ENCODE assay signal across 17 cellular contexts in the genomic region with DNA sequence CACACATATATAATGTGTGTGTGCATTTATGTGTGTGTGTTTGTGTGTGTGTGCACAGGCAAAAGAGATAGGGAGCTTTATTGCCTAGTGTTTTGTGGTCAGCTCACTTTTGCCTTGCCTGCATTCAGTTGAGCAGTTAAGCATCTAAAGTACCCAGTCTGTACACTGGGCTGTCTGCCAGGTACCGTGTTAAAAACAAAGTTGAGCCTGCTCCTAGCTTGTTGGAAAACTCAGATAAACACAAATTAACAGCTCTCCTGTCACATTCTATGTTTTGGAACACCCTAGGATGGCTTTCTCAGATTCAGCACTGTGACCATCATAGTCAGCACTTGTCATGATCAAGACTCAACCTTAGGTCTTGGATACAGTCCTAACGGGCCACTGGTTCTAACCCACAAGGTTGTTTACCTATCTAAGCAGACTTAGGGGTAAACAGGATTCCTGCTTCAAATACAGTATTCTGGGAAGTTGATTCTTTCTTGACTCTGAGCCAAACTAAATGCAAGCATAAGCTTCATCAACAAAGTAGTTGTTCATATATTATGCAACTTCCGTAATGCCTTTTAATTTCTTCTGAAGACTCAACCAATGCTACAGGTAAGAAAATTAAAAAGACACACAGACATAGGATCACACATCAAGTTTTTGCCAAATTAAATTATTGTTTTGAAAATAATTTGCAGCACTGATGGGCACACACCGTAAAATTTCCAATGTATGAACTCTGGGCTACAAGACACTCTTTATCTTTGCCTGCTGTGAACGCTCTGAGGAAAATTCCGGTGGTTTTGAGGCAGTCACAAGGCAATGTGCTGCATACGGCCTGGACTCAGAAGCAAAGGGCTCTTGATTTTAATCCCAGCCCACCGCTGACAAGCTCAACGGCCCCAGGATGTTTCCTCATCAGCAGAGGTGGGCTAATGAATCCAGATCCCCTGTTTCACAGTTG. TPM values are rescaled to one million over a fixed set of nuclear protein-coding genes. Genes with fewer than 3 reads are reported as not detected.
DNase-seq lines count a peak whose midpoint lies in the region; ATAC-seq, FAIRE-seq and TF ChIP-seq lines count a peak whose summit lies in the region.
"Had no signal": no experiment of that assay in that cellular context is flagged by ENCODE, and none has a peak within 500 bp of the region (broad histone marks: within the 10 kb centered on the region; RNA-seq: fewer than 3 reads in every experiment).

No MANE protein-coding gene starts in this region.

- H3K4me2 ChIP-seq in astrocyte (ENCODE audit: low read length), result peak overlapping the region; percentile 12

- no peak for FAIRE-seq in astrocyte (lab: Jason Lieb, UNC)
- FAIRE-seq: D721Med had no signal

- TF ChIP-seq CTCF in astrocyte (IDR thresholded peaks at IDR 0.05; ENCODE audit: insufficient read depth, low read depth, low read length) (no peak), fibroblast of the aortic adventitia (IDR thresholded peaks at IDR 0.05; ENCODE audit: insufficient read depth, low read length) (no peak)

- no peak overlapping the region for H3K4me3 Mint-ChIP-seq in astrocyte (ENCODE audit: unreplicated experiment)
- H3K4me3 Mint-ChIP-seq: activated naive CD4-positive, alpha-beta T cell treated with anti-CD3 and anti-CD28 coated beads for 36 hours; effector memory CD8-positive, alpha-beta T cell had no signal

- intact Hi-C loops in posterior vena cava (cut with DNase I), result no loop called here

- DNase-seq in EH (ENCODE audit: low read depth), result peak; percentile 40
- peak; percentile 65 for DNase-seq in astrocyte (ENCODE audit: low read depth)
- DNase-seq in fibroblast of the aortic adventitia (ENCODE audit: low read depth), result peak; percentile 58
- DNase-seq in posterior vena cava (ENCODE audit: low spot score), result peak; percentile 43
- DNase-seq in central memory CD4-positive, alpha-beta T cell, result no peak
- no peak for DNase-seq in NCI-H1417 treated with DMSO at 0.1 percent for 48 hours (lab: John Stamatoyannopoulos, UW)
- DNase-seq in stimulated activated CD4-positive, alpha-beta T cell treated with anti-CD3 and anti-CD28 coated beads, Interleukin-4, amount 100 ng/mL, for 1 hour, result no peak
- DNase-seq: activated naive CD4-positive, alpha-beta T cell treated with anti-CD3 and anti-CD28 coated beads for 36 hours; effector memory CD8-positive, alpha-beta T cell; mesendoderm; NCI-H1417; NK-92 treated with Interleukin-12 subunit alpha and Interleukin-12 subunit beta, amount 100 ng/mL, for 24 hours; stimulated activated naive CD8-positive, alpha-beta T cell treated with anti-CD3 and anti-CD28 coated beads, Interleukin-15, Interleukin-2, amounts not matched to agents 100 U/mL and 50 U/mL, for 24 hours; T-helper 2 cell had no signal

- no peaks in the 10 kb centered on the region for H3K36me3 ChIP-seq in astrocyte (ENCODE audit: insufficient read depth, low read length)
- H3K36me3 ChIP-seq: cardiac muscle cell had no signal

- H3K4me3 ChIP-seq in astrocyte (ENCODE audit: insufficient read depth, low read depth, low read length) (no peak overlapping the region), fibroblast of the aortic adventitia (ENCODE audit: low read depth, low read length) (no peak overlapping the region)
- H3K4me3 ChIP-seq: cardiac muscle cell had no signal

- H3K9ac ChIP-seq in astrocyte (ENCODE audit: low read length), result no peak overlapping the region

- no peaks in the 10 kb centered on the region for H4K20me1 ChIP-seq in astrocyte (ENCODE audit: insufficient read depth, low read length)

- H3K4me1 ChIP-seq in astrocyte (ENCODE audit: insufficient read depth, low read length), result peaks cover 22% of the 10 kb centered on the region

- H3K4me1 Mint-ChIP-seq in astrocyte (ENCODE audit: low read depth, unreplicated experiment), result peaks cover 16% of the 10 kb centered on the region

- H3K27me3 ChIP-seq in astrocyte (ENCODE audit: insufficient read depth, low read length), result no peaks in the 10 kb centered on the region
- H3K27me3 ChIP-seq: cardiac muscle cell had no signal

- no peaks in the 10 kb centered on the region for H3K36me3 Mint-ChIP-seq in astrocyte (ENCODE audit: low read depth, unreplicated experiment)

- ATAC-seq in HG03520 (IDR thresholded peaks at IDR 0.05; ENCODE audit: unreplicated experiment), result no peak
- ATAC-seq: effector memory CD8-positive, alpha-beta T cell; stimulated activated naive CD8-positive, alpha-beta T cell treated with anti-CD3 and anti-CD28 coated beads, Interleukin-15, Interleukin-2, amounts not matched to agents 100 U/mL and 50 U/mL, for 24 hours had no signal

- no peak overlapping the region for H2AFZ ChIP-seq in astrocyte (ENCODE audit: low read depth, low read length)

- no peaks in the 10 kb centered on the region for H3K9me3 ChIP-seq in astrocyte (ENCODE audit: insufficient read depth, low read depth, low read length)

- peaks cover 10% of the 10 kb centered on the region for H3K9me3 Mint-ChIP-seq in astrocyte (ENCODE audit: unreplicated experiment)
- H3K9me3 Mint-ChIP-seq: activated naive CD4-positive, alpha-beta T cell treated with anti-CD3 and anti-CD28 coated beads for 36 hours; effector memory CD8-positive, alpha-beta T cell had no signal

- H3K79me2 ChIP-seq in astrocyte (ENCODE audit: insufficient read depth, low read length), result no peaks in the 10 kb centered on the region

- no peak overlapping the region for H3K27ac ChIP-seq in astrocyte (ENCODE audit: low read depth, low read length)
- H3K27ac ChIP-seq: cardiac muscle cell had no signal

- no peak overlapping the region for H3K27ac Mint-ChIP-seq in astrocyte (ENCODE audit: unreplicated experiment)
- H3K27ac Mint-ChIP-seq: activated naive CD4-positive, alpha-beta T cell treated with anti-CD3 and anti-CD28 coated beads for 36 hours; effector memory CD8-positive, alpha-beta T cell had no signal

- peaks cover 2% of the 10 kb centered on the region for H3K27me3 Mint-ChIP-seq in astrocyte (ENCODE audit: low read depth, unreplicated experiment)
- H3K27me3 Mint-ChIP-seq: effector memory CD8-positive, alpha-beta T cell had no signal

RNA-seq across cellular contexts. Expression of a gene that starts 11.3 kb away (rescaled TPM):
- total RNA-seq in astrocyte (436 and 448 TPM in 2 replicates), fibroblast of the aortic adventitia (ENCODE audit: low replicate concordance) (355 and 675 TPM in 2 replicates), posterior vena cava (100 to 1,000 TPM; 298 to 369 TPM)

Comparison
In these comparisons a context has a peak if more than half of its experiments do, and no peak if none do; other contexts are left out.
1. DNase-seq: peak in EH (single experiment), astrocyte (single experiment), fibroblast of the aortic adventitia (single experiment) and posterior vena cava (single experiment); none in central memory CD4-positive, alpha-beta T cell (single experiment), NCI-H1417 treated with DMSO at 0.1 percent for 48 hours (single experiment) and stimulated activated CD4-positive, alpha-beta T cell treated with anti-CD3 and anti-CD28 coated beads, Interleukin-4, amount 100 ng/mL, for 1 hour (single experiment).